In genomic region chr6:35984701-35985100, GRCh38 we compare ENCODE assay signal across 23 cellular contexts. TPM values are rescaled to one million over a fixed set of nuclear protein-coding genes. Genes with fewer than 3 reads are reported as not detected.
DNase-seq lines count a peak whose midpoint lies in the region; ATAC-seq and TF ChIP-seq lines count a peak whose summit lies in the region.
"Had no signal": no experiment of that assay in that cellular context is flagged by ENCODE, and none has a peak within 500 bp of the region (broad histone marks: within the 10 kb centered on the region; RNA-seq: fewer than 3 reads in every experiment).

No MANE protein-coding gene starts in this region.

- H2BK5ac ChIP-seq in mesendoderm (ENCODE audit: low read length) = no peak overlapping the region

- H3K27me3 ChIP-seq in GM23338 (ENCODE audit: insufficient read depth) (no peaks in the 10 kb centered on the region), NT2/D1 (ENCODE audit: insufficient read depth, insufficient read length) (no peaks in the 10 kb centered on the region), endodermal cell (ENCODE audit: control insufficient read depth, insufficient read depth, low read length, poor library complexity, severe bottlenecking) (no peaks in the 10 kb centered on the region), mesendoderm (ENCODE audit: insufficient read depth, low read length, poor library complexity) (no peaks in the 10 kb centered on the region)
- H3K27me3 ChIP-seq: BE2C had no signal

- no peaks in the 10 kb centered on the region for H3K9me2 ChIP-seq in GM23338 (ENCODE audit: insufficient read depth)

- H3K4me3 Mint-ChIP-seq in GM23338 (no peak overlapping the region), endodermal cell (no peak overlapping the region)
- no peak overlapping the region for H3K4me3 Mint-ChIP-seq in activated T-cell treated with anti-CD3 and anti-CD28 coated beads, Interleukin-2, amount 50 U/mL, for 24 hours
- H3K4me3 Mint-ChIP-seq: CD4-positive, CD25-positive, alpha-beta regulatory T cell; CD8-positive, alpha-beta memory T cell; HFFc6 had no signal

- no peak overlapping the region for H3K4ac ChIP-seq in mesendoderm (ENCODE audit: low read depth, low read length)

- H2BK15ac ChIP-seq in mesendoderm (replicated peaks; ENCODE audit: low read depth) = no peak overlapping the region

- no peaks in the 10 kb centered on the region for H3K36me3 ChIP-seq in GM23338 (ENCODE audit: insufficient read depth)
- no peaks in the 10 kb centered on the region for H3K36me3 ChIP-seq in NT2/D1 (ENCODE audit: insufficient read depth, insufficient read length, low read length)
- H3K36me3 ChIP-seq in endodermal cell (ENCODE audit: control insufficient read depth, insufficient read depth, low read length) = no peaks in the 10 kb centered on the region
- no peaks in the 10 kb centered on the region for H3K36me3 ChIP-seq in mesendoderm (ENCODE audit: control insufficient read depth, insufficient read depth, low read length)
- H3K36me3 ChIP-seq: BE2C had no signal

- H3K56ac ChIP-seq in mesendoderm (ENCODE audit: low read length) = no peak overlapping the region

- ATAC-seq in GM23338 = peak; percentile 86
- ATAC-seq: HCT116, K562 had no signal

- TF ChIP-seq CTCF in GM23338 (conservative IDR thresholded peaks at IDR 0.05; ENCODE audit: low read depth in 2 of 2) (no peak), endodermal cell (conservative IDR thresholded peaks at IDR 0.05) (no peak)

- no peaks in the 10 kb centered on the region for H3F3A ChIP-seq in GM23338 (replicated peaks; ENCODE audit: low read depth)

- no peak overlapping the region for H2AK5ac ChIP-seq in mesendoderm (ENCODE audit: low read length)

- no peaks in the 10 kb centered on the region for H3K9me3 ChIP-seq in NT2/D1 (ENCODE audit: insufficient read depth, low read length)
- no peaks in the 10 kb centered on the region for H3K9me3 ChIP-seq in endodermal cell (ENCODE audit: control insufficient read depth, low read length)
- H3K9me3 ChIP-seq: BE2C had no signal

- no peaks in the 10 kb centered on the region for H4K20me1 ChIP-seq in GM23338 (replicated peaks; ENCODE audit: insufficient read depth)

- H2AFZ ChIP-seq in GM23338 = no peak overlapping the region

- no peaks in the 10 kb centered on the region for H3K27me3 Mint-ChIP-seq in GM23338 (ENCODE audit: insufficient read depth, low read depth, poor library complexity)
- H3K27me3 Mint-ChIP-seq in endodermal cell (ENCODE audit: insufficient read depth) = no peaks in the 10 kb centered on the region
- H3K27me3 Mint-ChIP-seq in activated T-cell treated with anti-CD3 and anti-CD28 coated beads, Interleukin-2, amount 50 U/mL, for 24 hours = no peaks in the 10 kb centered on the region

- H3K79me2 ChIP-seq in GM23338 (replicated peaks; ENCODE audit: insufficient read depth) (no peaks in the 10 kb centered on the region), mesendoderm (ENCODE audit: control insufficient read depth, insufficient read depth, low read length) (no peaks in the 10 kb centered on the region)

- 64 to 72% methylated on average over 2 to 4 of the region's 4 CpGs for WGBS in endodermal cell (ENCODE audit: insufficient coverage in 1 of 2, insufficient read length in 1 of 2), 2 experiments
- WGBS in mesendoderm (ENCODE audit: extremely low coverage, insufficient coverage, low lambda C conversion rate) = no CpG with 5 or more reads among the region's 4 CpGs

- H3K27ac ChIP-seq in GM23338 (ENCODE audit: low read depth) (no peak overlapping the region), endodermal cell (ENCODE audit: low read depth, low read length) (no peak overlapping the region), mesendoderm (ENCODE audit: low read depth, low read length) (no peak overlapping the region)
- H3K27ac ChIP-seq: HL-60 had no signal

- H3K36me3 Mint-ChIP-seq in GM23338 (ENCODE audit: low read depth) = no peaks in the 10 kb centered on the region
- no peaks in the 10 kb centered on the region for H3K36me3 Mint-ChIP-seq in endodermal cell (ENCODE audit: low read depth)
- no peaks in the 10 kb centered on the region for H3K36me3 Mint-ChIP-seq in activated T-cell treated with anti-CD3 and anti-CD28 coated beads, Interleukin-2, amount 50 U/mL, for 24 hours (ENCODE audit: low read depth)
- H3K36me3 Mint-ChIP-seq: CD4-positive, CD25-positive, alpha-beta regulatory T cell had no signal

- H3K9ac ChIP-seq in NT2/D1 (ENCODE audit: insufficient read length, low read depth) (no peak overlapping the region), endodermal cell (ENCODE audit: extremely low read depth, low read length, poor library complexity, severe bottlenecking) (no peak overlapping the region), mesendoderm (ENCODE audit: low read length) (no peak overlapping the region)

- no peak overlapping the region for H3K18ac ChIP-seq in mesendoderm (ENCODE audit: low read length)

- H3K23ac ChIP-seq in mesendoderm (ENCODE audit: low read length) = no peak overlapping the region

- H3K4me1 ChIP-seq in GM23338 (ENCODE audit: insufficient read depth) = peaks cover 8% of the 10 kb centered on the region
- H3K4me1 ChIP-seq in NT2/D1 (ENCODE audit: insufficient read depth, insufficient read length) = peaks cover 2% of the 10 kb centered on the region
- H3K4me1 ChIP-seq in endodermal cell (ENCODE audit: control insufficient read depth, insufficient read depth, low read length) = peaks cover 3% of the 10 kb centered on the region
- H3K4me1 ChIP-seq in mesendoderm (ENCODE audit: control insufficient read depth, low read depth, low read length) = no peaks in the 10 kb centered on the region
- H3K4me1 ChIP-seq: BE2C had no signal

- H3K4me1 Mint-ChIP-seq in GM23338 (peaks cover 9% of the 10 kb centered on the region), endodermal cell (peaks cover 18% of the 10 kb centered on the region)
- H3K4me1 Mint-ChIP-seq in activated T-cell treated with anti-CD3 and anti-CD28 coated beads, Interleukin-2, amount 50 U/mL, for 24 hours (ENCODE audit: low read depth) = no peaks in the 10 kb centered on the region
- H3K4me1 Mint-ChIP-seq: CD8-positive, alpha-beta memory T cell had no signal

- peak overlapping the region; percentile 73 for H2BK120ac ChIP-seq in mesendoderm (ENCODE audit: low read depth, low read length)

- H3K4me2 ChIP-seq in GM23338 (peak overlapping the region; percentile 18; the same call in 1 of the 2 replicates), mesendoderm (ENCODE audit: low read length) (no peak overlapping the region)

- H3K27ac Mint-ChIP-seq in GM23338 = peak overlapping the region; percentile 56
- peak overlapping the region; percentile 31 for H3K27ac Mint-ChIP-seq in endodermal cell
- H3K27ac Mint-ChIP-seq in activated T-cell treated with anti-CD3 and anti-CD28 coated beads, Interleukin-2, amount 50 U/mL, for 24 hours = no peak overlapping the region
- H3K27ac Mint-ChIP-seq: CD4-positive, CD25-positive, alpha-beta regulatory T cell; CD8-positive, alpha-beta memory T cell; HFFc6 had no signal

- DNase-seq in GM23338 (ENCODE audit: low spot score) (peak; percentile 72), NT2/D1 (ENCODE audit: low read depth, low spot score) (peak; percentile 40), endodermal cell (no peak), mesendoderm (peak; percentile 37), anterior cingulate cortex (lab: John Stamatoyannopoulos, UW) (no peak), glomerular visceral epithelial cell (ENCODE audit: extremely low spot score) (no peak)
- DNase-seq in activated T-cell treated with anti-CD3 and anti-CD28 coated beads, Interleukin-2, amount 50 U/mL, for 24 hours = no peak
- DNase-seq: BE2C; C1 segment of cervical spinal cord; CD4-positive, CD25-positive, alpha-beta regulatory T cell; CD8-positive, alpha-beta memory T cell; COR-L47; DMS 273 treated with DMSO at 0.1 percent for 48 hours; DMS53; DND-41; EL; HFFc6; IMR-90 had no signal

- H3K9me3 Mint-ChIP-seq in GM23338 (no peaks in the 10 kb centered on the region), endodermal cell (no peaks in the 10 kb centered on the region)
- no peaks in the 10 kb centered on the region for H3K9me3 Mint-ChIP-seq in activated T-cell treated with anti-CD3 and anti-CD28 coated beads, Interleukin-2, amount 50 U/mL, for 24 hours
- H3K9me3 Mint-ChIP-seq: HFFc6 had no signal

- no peak overlapping the region for H4K5ac ChIP-seq in mesendoderm (ENCODE audit: low read length)

- H3K79me1 ChIP-seq in mesendoderm (ENCODE audit: low read length) = no peaks in the 10 kb centered on the region

- H3K4me3 ChIP-seq in GM23338 (no peak overlapping the region), NT2/D1 (ENCODE audit: insufficient read length, low read depth) (no peak overlapping the region), endodermal cell (ENCODE audit: low read length) (no peak overlapping the region), mesendoderm (ENCODE audit: low read length) (no peak overlapping the region)
- H3K4me3 ChIP-seq: K562 had no signal

- no peak overlapping the region for H4K8ac ChIP-seq in mesendoderm (ENCODE audit: low read depth, low read length)

TF ChIP-seq in GM23338, 12 proteins besides CTCF, POLR2A, EP300 and RAD21:
- TF ChIP-seq CREB1 (CRISPR knock-in tag; IDR thresholded peaks at IDR 0.05; ENCODE audit: low read depth) (peak; percentile 37; the same call in 1 of the 2 replicates), EZH2 (IDR thresholded peaks at IDR 0.05; ENCODE audit: low read depth, unreplicated experiment) (no peak)

RNA-seq across cellular contexts. Expression of gene SLC26A8, which starts 39.7 kb away (rescaled TPM):
- total RNA-seq in GM23338 (2014; rRNA removed; shearing (Covaris generic)) = 1.9 and 2.9 TPM in 2 replicates
- 0.89 and 1.1 TPM in 2 replicates for polyA plus RNA-seq in GM23338 (2016; fragmentation: Nextera tagmentation; extraction: Ambion mirVana)
- total RNA-seq in endodermal cell = not detected
- 0.14 TPM for polyA plus RNA-seq in endodermal cell (2013, experiment 1 of 2)
- polyA plus RNA-seq in endodermal cell (2013, experiment 2 of 2) = 0.17 TPM
- 0.21 TPM for polyA plus RNA-seq in mesendoderm (2013, experiment 1 of 2)
- 0.22 TPM for polyA plus RNA-seq in mesendoderm (2013, experiment 2 of 2)
- total RNA-seq: A172; CD4-positive, CD25-positive, alpha-beta regulatory T cell; CD8-positive, alpha-beta memory T cell; H4; HFFc6; IMR-90; K562 had no signal
- polyA plus RNA-seq: CD4-positive, CD25-positive, alpha-beta regulatory T cell; CD8-positive, alpha-beta memory T cell; K562 had no signal

RNA-seq across cellular contexts. Expression of gene MAPK14, which starts 42.9 kb away (rescaled TPM):
- total RNA-seq in GM23338 (2014; rRNA removed; shearing (Covaris generic)) = 33.8 and 44.5 TPM in 2 replicates
- 8.8 and 8.9 TPM in 2 replicates for polyA plus RNA-seq in GM23338 (2016; fragmentation: Nextera tagmentation; extraction: Ambion mirVana)
- total RNA-seq in endodermal cell = 10 to 100 TPM; 36.4 to 40.6 TPM
- 37.4 TPM for polyA plus RNA-seq in endodermal cell (2013, experiment 1 of 2)
- 32.5 TPM for polyA plus RNA-seq in endodermal cell (2013, experiment 2 of 2)
- 13.7 TPM for polyA plus RNA-seq in mesendoderm (2013, experiment 1 of 2)
- polyA plus RNA-seq in mesendoderm (2013, experiment 2 of 2) = 14.3 TPM

Comparison
In these comparisons a context has a peak if more than half of its experiments do, and no peak if none do; other contexts are left out.
1. DNase-seq: peak in GM23338 (single experiment), NT2/D1 (single experiment) and mesendoderm (single experiment); none in endodermal cell (single experiment), anterior cingulate cortex (0 of 58), activated T-cell treated with anti-CD3 and anti-CD28 coated beads, Interleukin-2, amount 50 U/mL, for 24 hours (single experiment) and glomerular visceral epithelial cell (single experiment).